20 cellular contexts compared by ENCODE assay signal in genomic region chr2:190031971-190032623, GRCh38. TPM values are rescaled to one million over a fixed set of nuclear protein-coding genes. Genes with fewer than 3 reads are reported as not detected.
DNase-seq lines count a peak whose midpoint lies in the region; ATAC-seq and TF ChIP-seq lines count a peak whose summit lies in the region.
"Had no signal": no experiment of that assay in that cellular context is flagged by ENCODE, and none has a peak within 500 bp of the region (broad histone marks: within the 10 kb centered on the region; RNA-seq: fewer than 3 reads in every experiment).

No MANE protein-coding gene starts in this region.

- H3K4me1 ChIP-seq in testis: no peaks in the 10 kb centered on the region
- H3K4me1 ChIP-seq: left ventricle myocardium inferior, parathyroid adenoma, sigmoid colon, suprapubic skin had no signal

- no peak overlapping the region for H3K4me3 ChIP-seq in testis
- H3K4me3 ChIP-seq: left ventricle myocardium inferior, sigmoid colon, suprapubic skin had no signal

- H3K36me3 ChIP-seq in testis (ENCODE audit: low read depth, missing control alignments): no peaks in the 10 kb centered on the region
- H3K36me3 ChIP-seq: left ventricle myocardium inferior, sigmoid colon, suprapubic skin had no signal

- intact Hi-C loops in testis (cut with DNase I; ENCODE audit: low total_unique reads): no loop called here

- ATAC-seq in GM19452 (IDR thresholded peaks at IDR 0.05; ENCODE audit: unreplicated experiment): peak; percentile 72
- ATAC-seq in GM21367 (IDR thresholded peaks at IDR 0.05; ENCODE audit: unreplicated experiment): no peak

- 37 to 50% methylated on average over 1 of the region's 1 CpG for WGBS in testis, 2 donors

- no peaks in the 10 kb centered on the region for H3K9me3 ChIP-seq in testis
- H3K9me3 ChIP-seq: left ventricle myocardium inferior, sigmoid colon, suprapubic skin had no signal

- peak; percentile 33 for DNase-seq in COLO668 (lab: John Stamatoyannopoulos, UW; ENCODE audit: unreplicated experiment)
- DNase-seq in NCI-H146 (lab: John Stamatoyannopoulos, UW): peak; percentile 82
- DNase-seq in SHP77 (lab: John Stamatoyannopoulos, UW): peak; percentile 6 to 10
- no peak for DNase-seq in activated effector memory CD4-positive, alpha-beta T cell treated with Interleukin-2 at 50 U/mL for 16 hours
- no peak for DNase-seq in Kasumi-1 (lab: John Stamatoyannopoulos, UW)
- DNase-seq in testis: no peak
- DNase-seq: activated CD4-positive, alpha-beta memory T cell treated with anti-CD3 and anti-CD28 coated beads, Interleukin-2, amount 10 ng/mL, durations not matched to agents 7 days and 5 days; activated CD4-positive, CD25-positive, alpha-beta regulatory T cell; activated naive CD4-positive, alpha-beta T cell treated with Interleukin-2 at 50 U/mL for 16 hours; anterior cingulate cortex; dermis blood vessel endothelial cell; DMS79 treated with DMSO at 0.1 percent for 48 hours; left ventricle myocardium inferior; midbrain; NCI-H1092; sigmoid colon had no signal

- TF ChIP-seq CTCF in testis (IDR thresholded peaks at IDR 0.05): no peak

- H3K27ac ChIP-seq in testis: no peak overlapping the region
- H3K27ac ChIP-seq: left ventricle myocardium inferior, parathyroid adenoma, sigmoid colon, suprapubic skin had no signal

- H3K27me3 ChIP-seq in testis: no peaks in the 10 kb centered on the region
- H3K27me3 ChIP-seq: sigmoid colon, suprapubic skin had no signal

- TF ChIP-seq POLR2A in testis (IDR thresholded peaks at IDR 0.05): no peak

RNA-seq across cellular contexts. Expression of gene MSTN, which starts 30.4 kb away (rescaled TPM):
- total RNA-seq in testis: under 1 TPM; 0.19 to 0.24 TPM
- 0.76 TPM for polyA plus RNA-seq in testis (ENCODE audit: insufficient read depth, low read depth, low replicate concordance)
- total RNA-seq: activated CD4-positive, alpha-beta memory T cell treated with anti-CD3 and anti-CD28 coated beads, Interleukin-2, amount 10 ng/mL, durations not matched to agents 7 days and 5 days; dermis blood vessel endothelial cell; left ventricle myocardium inferior had no signal

Comparison
In these comparisons a context has a peak if more than half of its experiments do, and no peak if none do; other contexts are left out.
1. DNase-seq: peak in COLO668 (single experiment), NCI-H146 (single experiment) and SHP77 (2 of 2); none in activated effector memory CD4-positive, alpha-beta T cell treated with Interleukin-2 at 50 U/mL for 16 hours (single experiment), Kasumi-1 (0 of 2) and testis (single experiment).